Comparison of ENCODE assay signal across 16 cellular contexts in genomic region chr10:68829952-68830351, GRCh38.
"Had no signal": no experiment of that assay in that cellular context is flagged by ENCODE, and none has a peak within 500 bp of the region (broad histone marks: within the 10 kb centered on the region; RNA-seq: fewer than 3 reads in every experiment).

No MANE protein-coding gene starts in this region.

- DNase-seq: effector memory CD8-positive, alpha-beta T cell; gastrocnemius medialis; heart right ventricle; kidney glomerular epithelial cell; mammary epithelial cell; natural killer cell; stimulated activated CD4-positive, alpha-beta T cell treated with anti-CD3 and anti-CD28 coated beads, Interleukin-2, amount 100 ng/mL, for 24 hours; stomach; transverse colon had no signal

- H3K4me3 ChIP-seq: esophagus muscularis mucosa, gastrocnemius medialis, heart right ventricle, stomach, thoracic aorta, transverse colon had no signal

- H3K27me3 ChIP-seq: esophagus muscularis mucosa, gastrocnemius medialis, transverse colon had no signal

- H3K27ac Mint-ChIP-seq: dendritic cell treated with granulocyte-macrophage colony-stimulating factor and Interleukin-4, amounts not matched to agents 40 ng/mL and 50 ng/mL, for 4 days; effector memory CD8-positive, alpha-beta T cell; natural killer cell had no signal

- H3K4me3 Mint-ChIP-seq: dendritic cell treated with granulocyte-macrophage colony-stimulating factor and Interleukin-4, amounts not matched to agents 40 ng/mL and 50 ng/mL, for 4 days; effector memory CD8-positive, alpha-beta T cell; natural killer cell had no signal

- ATAC-seq: effector memory CD8-positive, alpha-beta T cell; gastrocnemius medialis; heart right ventricle; left lobe of liver; natural killer cell; sciatic nerve had no signal

- H3K9me3 ChIP-seq: esophagus muscularis mucosa, gastrocnemius medialis, heart right ventricle, neutrophil, stomach, thoracic aorta, transverse colon had no signal

- H3K9me3 Mint-ChIP-seq: dendritic cell treated with granulocyte-macrophage colony-stimulating factor and Interleukin-4, amounts not matched to agents 40 ng/mL and 50 ng/mL, for 4 days; effector memory CD8-positive, alpha-beta T cell; natural killer cell had no signal

- H3K36me3 Mint-ChIP-seq: natural killer cell had no signal

- H3K27ac ChIP-seq: epithelial cell of prostate, esophagus muscularis mucosa, gastrocnemius medialis, heart right ventricle, neutrophil, stomach, thoracic aorta, transverse colon had no signal

- H3K36me3 ChIP-seq: esophagus muscularis mucosa, gastrocnemius medialis, heart right ventricle, neutrophil, stomach, thoracic aorta, transverse colon had no signal
